2 cellular contexts compared by ENCODE assay signal in genomic region chr12:27436029-27436428, GRCh38.
TF ChIP-seq lines count a peak whose summit lies in the region.

No MANE protein-coding gene starts in this region.

TF ChIP-seq in HepG2, 621 proteins besides CTCF, POLR2A, EP300 and RAD21 (continued from another document):
- no peak for TF ChIP-seq KDM5B (CRISPR knock-in tag; IDR thresholded peaks at IDR 0.05; ENCODE audit: borderline replicate concordance)

TF ChIP-seq in WTC11, 78 proteins besides CTCF, POLR2A, EP300 and RAD21 (continued from another document):
- 0 out of 2 replicates have a peak, but pooled peaks have one; percentile 63 for TF ChIP-seq TEAD1 (CRISPR knock-in tag; IDR thresholded peaks at IDR 0.05)
TF ChIP-seq in WTC11: peak in this region for 2.
